25 cellular contexts compared by ENCODE assay signal in genomic region chr1:222592171-222592570, GRCh38. TPM values are rescaled to one million over a fixed set of nuclear protein-coding genes. Genes with fewer than 3 reads are reported as not detected.
DNase-seq lines count a peak whose midpoint lies in the region; FAIRE-seq and TF ChIP-seq lines count a peak whose summit lies in the region.
"Had no signal": no experiment of that assay in that cellular context is flagged by ENCODE, and none has a peak within 500 bp of the region (broad histone marks: within the 10 kb centered on the region; RNA-seq: fewer than 3 reads in every experiment).

No MANE protein-coding gene starts in this region.

- H2AK5ac ChIP-seq in H1 (ENCODE audit: low read depth, low read length) (no peak overlapping the region), mesenchymal stem cell (ENCODE audit: low read length, severe bottlenecking) (no peak overlapping the region)

- no peak overlapping the region for H3K56ac ChIP-seq in H1 (replicated peaks; ENCODE audit: insufficient read length, low read depth, low read length)

- TF ChIP-seq CTCF in H1 (IDR thresholded peaks at IDR 0.05; ENCODE audit: control extremely low read depth in 1 of 3, insufficient read depth in 1 of 3, low read depth in 1 of 3, low read length in 3 of 3) (no peak), BE2C (IDR thresholded peaks at IDR 0.05; ENCODE audit: low read depth, low read length) (no peak), right atrium auricular region (IDR thresholded peaks at IDR 0.05) (no peak), glutamatergic neuron (IDR thresholded peaks at IDR 0.05; ENCODE audit: partially characterized antibody, unreplicated experiment) (no peak)

- H3K4me2 ChIP-seq in H1 (ENCODE audit: insufficient read depth in 1 of 2, low read depth in 2 of 2, low read length in 2 of 2) (no peak overlapping the region), mesenchymal stem cell (ENCODE audit: low read length, poor library complexity, severe bottlenecking) (no peak overlapping the region)

- no peak for TF ChIP-seq EP300 in H1 (IDR thresholded peaks at IDR 0.05; ENCODE audit: borderline replicate concordance in 1 of 2, low read depth in 2 of 2, low read length in 2 of 2)

- H3K79me1 ChIP-seq in H1 (ENCODE audit: low read depth, low read length) (no peaks in the 10 kb centered on the region), mesenchymal stem cell (replicated peaks; ENCODE audit: low read length, poor library complexity, severe bottlenecking) (peaks cover 8% of the 10 kb centered on the region)

- no peak overlapping the region for H2BK120ac ChIP-seq in H1 (replicated peaks; ENCODE audit: low read depth, low read length)
- H2BK120ac ChIP-seq in mesenchymal stem cell (ENCODE audit: low read depth, low read length) = no peak overlapping the region

- H4K20me1 ChIP-seq in H1 (replicated peaks in 1 of 2; ENCODE audit: control insufficient read depth in 1 of 2, insufficient read depth in 2 of 2, low read length in 2 of 2) = no peaks in the 10 kb centered on the region

- H3K36me3 Mint-ChIP-seq in glutamatergic neuron (ENCODE audit: unreplicated experiment) = no peaks in the 10 kb centered on the region

- DNase-seq in AG20443 (ENCODE audit: low spot score) = peak; percentile 18
- peak; percentile 11 for DNase-seq in HT1080 (ENCODE audit: low read depth)
- no peak for DNase-seq in H1 (ENCODE audit: low read depth in 1 of 2, low spot score in 2 of 2)
- DNase-seq in mesenchymal stem cell = no peak
- DNase-seq in BE2C = no peak
- DNase-seq in right atrium auricular region (ENCODE audit: low spot score) = no peak
- no peak for DNase-seq in HK-2 (ENCODE audit: unreplicated experiment)
- DNase-seq in glutamatergic neuron = no peak
- DNase-seq: activated CD4-positive, alpha-beta memory T cell treated with anti-CD3 and anti-CD28 coated beads for 36 hours; activated T-cell treated with anti-CD3 and anti-CD28 coated beads, Interleukin-2, amount 50 U/mL, for 72 hours; Calu3; cortex of kidney; GF-D8; heart right ventricle; kidney; NCI-H1092 treated with DMSO at 0.1 percent for 48 hours; NCI-H2171; NCI-H774; Peyer's patch; retina; stimulated activated CD4-positive, alpha-beta T cell treated with anti-CD3 and anti-CD28 coated beads, Interleukin-15, amount 100 ng/mL, for 24 hours; stimulated activated naive CD4-positive, alpha-beta T cell treated with Interleukin-2 at 50 U/mL for 16 hours; SW 1271 had no signal

- H3K18ac ChIP-seq in H1 (ENCODE audit: extremely low read depth, low read length) (no peak overlapping the region), mesenchymal stem cell (ENCODE audit: low read depth in 1 of 2, low read length in 2 of 2) (no peak overlapping the region)

- H3K23ac ChIP-seq in H1 (ENCODE audit: insufficient read length) (no peak overlapping the region), mesenchymal stem cell (ENCODE audit: low read length in 2 of 2) (no peak overlapping the region)

- peaks cover 0 to 19% of the 10 kb centered on the region in 2 experiments; a peak in 2 of 4 replicates for H3K79me2 ChIP-seq in H1 (ENCODE audit: control insufficient read depth in 1 of 2, insufficient read depth in 2 of 2, low read length in 2 of 2)

- no peak overlapping the region for H3K14ac ChIP-seq in H1 (ENCODE audit: insufficient read length)
- no peak overlapping the region for H3K14ac ChIP-seq in mesenchymal stem cell (ENCODE audit: low read length in 2 of 2)

- no peak overlapping the region for H3K4me3 Mint-ChIP-seq in glutamatergic neuron (ENCODE audit: unreplicated experiment)
- H3K4me3 Mint-ChIP-seq: activated CD4-positive, alpha-beta memory T cell treated with anti-CD3 and anti-CD28 coated beads for 36 hours had no signal

- H3K9ac ChIP-seq in H1 (replicated peaks in 1 of 4; ENCODE audit: extremely low read depth in 1 of 4, low read depth in 3 of 4, low read length in 3 of 4) (no peak overlapping the region), mesenchymal stem cell (ENCODE audit: low read length) (peak overlapping the region; percentile 26)

- H2BK20ac ChIP-seq in H1 (ENCODE audit: low read length) = no peak overlapping the region

- no peak overlapping the region for H4K5ac ChIP-seq in H1 (ENCODE audit: insufficient read length, low read depth, low read length)

- no peak for TF ChIP-seq POLR2A in H1 (IDR thresholded peaks at IDR 0.05; ENCODE audit: control extremely low read depth in 1 of 2, low read depth in 2 of 2, low read length in 2 of 2)

- no peaks in the 10 kb centered on the region for H3K27me3 Mint-ChIP-seq in glutamatergic neuron (ENCODE audit: unreplicated experiment)
- H3K27me3 Mint-ChIP-seq: activated CD4-positive, alpha-beta memory T cell treated with anti-CD3 and anti-CD28 coated beads for 36 hours; activated naive CD8-positive, alpha-beta T cell had no signal

- CTCF ChIA-PET in H1 (lab: Charles Lee; ENCODE audit: partially characterized antibody) = no interaction called here

- H3K23me2 ChIP-seq in H1 (ENCODE audit: low read depth, low read length) = peaks cover 10% of the 10 kb centered on the region

- POLR2A ChIA-PET in H1 (lab: Charles Lee; ENCODE audit: partially characterized antibody) = no interaction called here

- no peak overlapping the region for H3K27ac Mint-ChIP-seq in glutamatergic neuron (ENCODE audit: unreplicated experiment)
- H3K27ac Mint-ChIP-seq: activated CD4-positive, alpha-beta memory T cell treated with anti-CD3 and anti-CD28 coated beads for 36 hours; mesothelial cell of epicardium had no signal

- H4K91ac ChIP-seq in H1 (replicated peaks; ENCODE audit: insufficient read length, low read length) (no peak overlapping the region), mesenchymal stem cell (ENCODE audit: low read length) (no peak overlapping the region)

- H2BK5ac ChIP-seq in H1 (ENCODE audit: low read depth, low read length) = no peak overlapping the region
- no peak overlapping the region for H2BK5ac ChIP-seq in mesenchymal stem cell (ENCODE audit: low read depth, low read length, poor library complexity, severe bottlenecking)

- H3K4ac ChIP-seq in H1 (replicated peaks; ENCODE audit: insufficient read length, low read depth, low read length) (no peak overlapping the region), mesenchymal stem cell (ENCODE audit: low read depth in 1 of 2, low read length in 2 of 2) (no peak overlapping the region)

- H2AFZ ChIP-seq in H1 (ENCODE audit: low read length) (0 out of 2 replicates have a peak overlapping the region, but pooled peaks have one; percentile 76), mesenchymal stem cell (ENCODE audit: low read depth, low read length) (no peak overlapping the region)

- no peaks in the 10 kb centered on the region for H3K27me3 ChIP-seq in H1 (replicated peaks in 1 of 4; ENCODE audit: control insufficient read depth in 3 of 4, extremely low read depth in 1 of 4, insufficient read depth in 3 of 4, low read length in 3 of 4)
- no peaks in the 10 kb centered on the region for H3K27me3 ChIP-seq in mesenchymal stem cell (ENCODE audit: control insufficient read depth in 1 of 2, insufficient read depth in 1 of 2, low read length in 2 of 2)
- H3K27me3 ChIP-seq in BE2C = no peaks in the 10 kb centered on the region; the same call in none of the 2 replicates
- H3K27me3 ChIP-seq in right atrium auricular region = no peaks in the 10 kb centered on the region
- H3K27me3 ChIP-seq: heart right ventricle, Peyer's patch had no signal

- H2BK12ac ChIP-seq in H1 (ENCODE audit: low read depth, low read length) (no peak overlapping the region), mesenchymal stem cell (ENCODE audit: low read length in 2 of 2) (no peak overlapping the region)

- H3K36me3 ChIP-seq in H1 (ENCODE audit: control insufficient read depth in 2 of 4, insufficient read depth in 4 of 4, low read length in 3 of 4) (peaks cover 0 to 7% (median 4%) of the 10 kb centered on the region in 4 experiments; a peak in 2 of 8 replicates), mesenchymal stem cell (ENCODE audit: control insufficient read depth in 1 of 2, insufficient read depth in 2 of 2, low read depth in 1 of 2, low read length in 2 of 2) (peaks cover 0 to 9% of the 10 kb centered on the region in 2 experiments), BE2C (peaks cover 1% of the 10 kb centered on the region), right atrium auricular region (no peaks in the 10 kb centered on the region)
- H3K36me3 ChIP-seq: Peyer's patch had no signal

- H4K8ac ChIP-seq in H1 (ENCODE audit: extremely low read depth, insufficient read depth, low read length) (no peak overlapping the region), mesenchymal stem cell (ENCODE audit: low read length) (no peak overlapping the region)

- H3K9me3 ChIP-seq in H1 (ENCODE audit: insufficient read depth in 2 of 2, low read depth in 1 of 2, low read length in 1 of 2) = no peaks in the 10 kb centered on the region
- peaks cover 9% of the 10 kb centered on the region for H3K9me3 ChIP-seq in mesenchymal stem cell (ENCODE audit: control insufficient read depth, low read length)
- H3K9me3 ChIP-seq in BE2C = no peaks in the 10 kb centered on the region
- no peaks in the 10 kb centered on the region for H3K9me3 ChIP-seq in right atrium auricular region
- H3K9me3 ChIP-seq: Peyer's patch had no signal

- H3K4me3 ChIP-seq in H1 (ENCODE audit: extremely low read depth in 1 of 4, insufficient read depth in 2 of 4, low read depth in 3 of 4, low read length in 4 of 4) = no peak overlapping the region
- H3K4me3 ChIP-seq in mesenchymal stem cell (ENCODE audit: insufficient read depth in 1 of 2, low read depth in 1 of 2, low read length in 2 of 2) = no peak overlapping the region
- no peak overlapping the region for H3K4me3 ChIP-seq in BE2C (ENCODE audit: low read depth, low read length)
- H3K4me3 ChIP-seq in right atrium auricular region = no peak overlapping the region
- H3K4me3 ChIP-seq: heart right ventricle, Peyer's patch had no signal

- H2BK15ac ChIP-seq in H1 (ENCODE audit: low read length) (no peak overlapping the region), mesenchymal stem cell (ENCODE audit: low read depth, poor library complexity, severe bottlenecking) (no peak overlapping the region)

- FAIRE-seq in H1 (lab: Jason Lieb, UNC) = no peak
- FAIRE-seq: kidney had no signal

- WGBS in H1 (ENCODE audit: extremely low coverage in 1 of 2, insufficient coverage in 1 of 2, insufficient read length in 1 of 2, insufficient replicate concordance in 2 of 2, low coverage in 1 of 2, low lambda C conversion rate in 2 of 2, missing lambda C conversion rate in 1 of 2), 2 experiments = 71% methylated on average over 3 of the region's 3 CpGs; no CpG with 5 or more reads in 1 of the 2 experiments
- WGBS in mesenchymal stem cell = 81% methylated on average over 3 of the region's 3 CpGs

- no peaks in the 10 kb centered on the region for H3K9me3 Mint-ChIP-seq in glutamatergic neuron (ENCODE audit: unreplicated experiment)
- H3K9me3 Mint-ChIP-seq: activated T-cell treated with anti-CD3 and anti-CD28 coated beads, Interleukin-2, amount 50 U/mL, for 72 hours had no signal

- no peak for TF ChIP-seq RAD21 in H1 (IDR thresholded peaks at IDR 0.05 in 1 of 2, conservative IDR thresholded peaks at IDR 0.05 in 1 of 2; ENCODE audit: low read depth in 2 of 2, low read length in 2 of 2)

- H3K4me1 ChIP-seq in H1 (replicated peaks in 1 of 4; ENCODE audit: control insufficient read depth in 3 of 4, insufficient read depth in 4 of 4, low read length in 3 of 4) (peaks cover 0 to 3% (median 0%) of the 10 kb centered on the region in 4 experiments; a peak in 1 of 7 replicates), mesenchymal stem cell (ENCODE audit: control insufficient read depth, insufficient read depth, low read depth, low read length) (peaks cover 3% of the 10 kb centered on the region), BE2C (no peaks in the 10 kb centered on the region), right atrium auricular region (peaks cover 0 to 21% of the 10 kb centered on the region in 2 donors)

- H3K27ac ChIP-seq in H1 (ENCODE audit: low read depth, low read length) = no peak overlapping the region
- H3K27ac ChIP-seq in mesenchymal stem cell (ENCODE audit: low read length, poor library complexity, severe bottlenecking) = no peak overlapping the region
- H3K27ac ChIP-seq in right atrium auricular region = no peak overlapping the region
- H3K27ac ChIP-seq: heart right ventricle, Peyer's patch had no signal

- H3K4me1 Mint-ChIP-seq in glutamatergic neuron (ENCODE audit: low read depth, unreplicated experiment) = peaks cover 2% of the 10 kb centered on the region

RNA-seq across cellular contexts. Expression of gene TAF1A, which starts 2.4 kb away (rescaled TPM):
- 14.5 and 15.4 TPM in 2 replicates for total RNA-seq in HT1080 (2014; rRNA removed; shearing (Covaris generic))
- polyA plus RNA-seq in HT1080 (2015; cell fraction: cytosol; rRNA removed) = 19.6 and 20.4 TPM in 2 replicates
- polyA plus RNA-seq in HT1080 (2015; cell fraction: nucleus; rRNA removed) = 37.5 and 38.5 TPM in 2 replicates
- total RNA-seq in H1 (2021; fragmentation: NEBNext Ultra II Directional; extraction: Animal tissue kit (Norgen Biotek cat#: 25700)) = 15.9 and 16.7 TPM in 2 replicates
- 2.1 and 3.3 TPM in 2 replicates for polyA plus RNA-seq in H1 (2011; rRNA removed)
- polyA plus RNA-seq in H1 (2011; cell fraction: cytosol; rRNA removed) = 4.2 TPM
- polyA plus RNA-seq in H1 (2011; cell fraction: nucleus; rRNA removed) = 2.0 TPM
- 7.8 to 16.7 TPM (median 8.9 TPM) in 4 replicates for polyA plus RNA-seq in H1 (2012, experiment 1 of 2)
- 1.5 TPM for polyA plus RNA-seq in H1 (2012, experiment 2 of 2)
- polyA plus RNA-seq in H1 (2013, experiment 1 of 2) = 6.4 TPM
- 6.5 TPM for polyA plus RNA-seq in H1 (2013, experiment 2 of 2)
- polyA minus RNA-seq in H1 (2011; rRNA and poly(A)+ RNA removed) = 3.1 and 3.5 TPM in 2 replicates
- 8.3 TPM for polyA minus RNA-seq in H1 (2011; cell fraction: cytosol; rRNA and poly(A)+ RNA removed)
- polyA minus RNA-seq in H1 (2011; cell fraction: nucleus; rRNA and poly(A)+ RNA removed) = 9.8 TPM
- 2.9 TPM for polyA plus RNA-seq in mesenchymal stem cell (2013, experiment 1 of 2)
- 3.6 TPM for polyA plus RNA-seq in mesenchymal stem cell (2013, experiment 2 of 2)
- 3.5 TPM for polyA plus RNA-seq in BE2C (2012; ENCODE audit: insufficient read depth, insufficient read length, low read depth)
- 1 to 10 TPM; 1.3 to 2.7 TPM for total RNA-seq in right atrium auricular region
- total RNA-seq in glutamatergic neuron (ENCODE audit: unreplicated experiment) = 10.4 TPM

RNA-seq across cellular contexts. Expression of gene MIA3, which starts 25.7 kb away (rescaled TPM):
- total RNA-seq in HT1080 (2014; rRNA removed; shearing (Covaris generic)) = 22.8 and 30.5 TPM in 2 replicates
- polyA plus RNA-seq in HT1080 (2015; cell fraction: cytosol; rRNA removed) = 12.1 and 18.2 TPM in 2 replicates
- polyA plus RNA-seq in HT1080 (2015; cell fraction: nucleus; rRNA removed) = 111 and 156 TPM in 2 replicates
- total RNA-seq in H1 (2021; fragmentation: NEBNext Ultra II Directional; extraction: Animal tissue kit (Norgen Biotek cat#: 25700)) = 67.5 and 69.0 TPM in 2 replicates
- 105 and 120 TPM in 2 replicates for polyA plus RNA-seq in H1 (2011; rRNA removed)
- 38.2 TPM for polyA plus RNA-seq in H1 (2011; cell fraction: cytosol; rRNA removed)
- polyA plus RNA-seq in H1 (2011; cell fraction: nucleus; rRNA removed) = 212 TPM
- polyA plus RNA-seq in H1 (2012, experiment 1 of 2) = 36.1 to 54.9 TPM (median 44.4 TPM) in 4 replicates
- 1.0 TPM for polyA plus RNA-seq in H1 (2012, experiment 2 of 2)
- polyA plus RNA-seq in H1 (2013, experiment 1 of 2) = 56.9 TPM
- 56.2 TPM for polyA plus RNA-seq in H1 (2013, experiment 2 of 2)
- 75.4 and 83.1 TPM in 2 replicates for polyA minus RNA-seq in H1 (2011; rRNA and poly(A)+ RNA removed)
- 24.9 TPM for polyA minus RNA-seq in H1 (2011; cell fraction: cytosol; rRNA and poly(A)+ RNA removed)
- 86.0 TPM for polyA minus RNA-seq in H1 (2011; cell fraction: nucleus; rRNA and poly(A)+ RNA removed)
- polyA plus RNA-seq in mesenchymal stem cell (2013, experiment 1 of 2) = 38.5 TPM
- polyA plus RNA-seq in mesenchymal stem cell (2013, experiment 2 of 2) = 33.4 TPM
- polyA plus RNA-seq in BE2C (2012; ENCODE audit: insufficient read depth, insufficient read length, low read depth) = 49.0 TPM
- total RNA-seq in right atrium auricular region (10 to 100 TPM; 34.4 to 53.9 TPM), glutamatergic neuron (ENCODE audit: unreplicated experiment) (65.4 TPM)

RNA-seq across cellular contexts. Expression of gene HHIPL2, which starts 44.3 kb away (rescaled TPM):
- 0.70 and 1.3 TPM in 2 replicates for total RNA-seq in HT1080 (2014; rRNA removed; shearing (Covaris generic))
- 1.6 TPM in 2 replicates for polyA plus RNA-seq in HT1080 (2015; cell fraction: cytosol; rRNA removed)
- polyA plus RNA-seq in HT1080 (2015; cell fraction: nucleus; rRNA removed) = 17.4 and 20.9 TPM in 2 replicates
- not detected in 2 replicates for total RNA-seq in H1 (2021; fragmentation: NEBNext Ultra II Directional; extraction: Animal tissue kit (Norgen Biotek cat#: 25700))
- 0.08 TPM in 2 replicates for polyA plus RNA-seq in H1 (2011; rRNA removed)
- 0.12 TPM for polyA plus RNA-seq in H1 (2011; cell fraction: cytosol; rRNA removed)
- polyA plus RNA-seq in H1 (2011; cell fraction: nucleus; rRNA removed) = 0.67 TPM
- 0.17 to 0.31 TPM (median 0.29 TPM) in 3 of 4 replicates, not detected in the other for polyA plus RNA-seq in H1 (2012, experiment 1 of 2)
- not detected for polyA plus RNA-seq in H1 (2012, experiment 2 of 2)
- polyA plus RNA-seq in H1 (2013, experiment 1 of 2) = 0.24 TPM
- polyA plus RNA-seq in H1 (2013, experiment 2 of 2) = 0.06 TPM
- not detected in 2 replicates for polyA minus RNA-seq in H1 (2011; rRNA and poly(A)+ RNA removed)
- not detected for polyA minus RNA-seq in H1 (2011; cell fraction: cytosol; rRNA and poly(A)+ RNA removed)
- polyA minus RNA-seq in H1 (2011; cell fraction: nucleus; rRNA and poly(A)+ RNA removed) = 1.7 TPM
- polyA plus RNA-seq in mesenchymal stem cell (2013, experiment 1 of 2) = 0.04 TPM
- 0.05 TPM for polyA plus RNA-seq in mesenchymal stem cell (2013, experiment 2 of 2)
- not detected for polyA plus RNA-seq in BE2C (2012; ENCODE audit: insufficient read depth, insufficient read length, low read depth)
- under 1 TPM in 1 of 2 donors, not detected in 1; 0.16 TPM for total RNA-seq in right atrium auricular region
- total RNA-seq in glutamatergic neuron (ENCODE audit: unreplicated experiment) = not detected
- total RNA-seq: activated CD4-positive, alpha-beta memory T cell treated with anti-CD3 and anti-CD28 coated beads for 36 hours had no signal

Comparison
In these comparisons a context has a peak if more than half of its experiments do, and no peak if none do; other contexts are left out.
1. DNase-seq: peak in AG20443 (single experiment) and HT1080 (single experiment); none in H1 (0 of 2), mesenchymal stem cell (single experiment), BE2C (single experiment), right atrium auricular region (single experiment), HK-2 (single experiment) and glutamatergic neuron (single experiment).